29 cellular contexts compared by ENCODE assay signal in genomic region chr20:32594204-32594603, GRCh38.
"Had no signal": no experiment of that assay in that cellular context is flagged by ENCODE, and none has a peak within 500 bp of the region (broad histone marks: within the 10 kb centered on the region; RNA-seq: fewer than 3 reads in every experiment).

No MANE protein-coding gene starts in this region.

- H3K9me3 ChIP-seq: ascending aorta, esophagus muscularis mucosa, gastrocnemius medialis, heart left ventricle had no signal

- H3K36me3 Mint-ChIP-seq: activated CD4-positive, alpha-beta memory T cell treated with anti-CD3 and anti-CD28 coated beads for 36 hours; activated naive CD4-positive, alpha-beta T cell treated with anti-CD3 and anti-CD28 coated beads, Interleukin-2, amount 50 U/mL, for 72 hours; activated naive CD8-positive, alpha-beta T cell treated with anti-CD3 and anti-CD28 coated beads, Interleukin-2, amount 10 ng/mL, durations not matched to agents 7 days and 5 days; brain had no signal

- H3K4me3 Mint-ChIP-seq: activated CD4-positive, alpha-beta memory T cell treated with anti-CD3 and anti-CD28 coated beads for 36 hours; activated CD4-positive, alpha-beta T cell treated with anti-CD3 and anti-CD28 coated beads for 36 hours; activated CD4-positive, alpha-beta T cell treated with anti-CD3 and anti-CD28 coated beads, Interleukin-2, amount 10 ng/mL, durations not matched to agents 24 days and 14 days; activated CD8-positive, alpha-beta T cell treated with anti-CD3 and anti-CD28 coated beads, Interleukin-2, amount 10 ng/mL, durations not matched to agents 7 days and 5 days; activated naive CD8-positive, alpha-beta T cell treated with anti-CD3 and anti-CD28 coated beads, Interleukin-2, amount 10 ng/mL, durations not matched to agents 7 days and 5 days; activated T-cell treated with anti-CD3 and anti-CD28 coated beads, Interleukin-2, amount 50 U/mL, for 24 hours; activated T-cell treated with anti-CD3 and anti-CD28 coated beads, Interleukin-2, amount 50 U/mL, for 72 hours; brain; effector memory CD8-positive, alpha-beta T cell had no signal

- H3K4me1 ChIP-seq: ascending aorta, esophagus muscularis mucosa, foreskin keratinocyte, gastrocnemius medialis, heart left ventricle had no signal

- H3K9me3 Mint-ChIP-seq: activated CD4-positive, alpha-beta memory T cell treated with anti-CD3 and anti-CD28 coated beads for 36 hours; activated CD4-positive, alpha-beta T cell treated with anti-CD3 and anti-CD28 coated beads, Interleukin-2, amount 10 ng/mL, durations not matched to agents 24 days and 14 days; activated naive CD4-positive, alpha-beta T cell treated with anti-CD3 and anti-CD28 coated beads, Interleukin-2, amount 50 U/mL, for 72 hours; activated naive CD8-positive, alpha-beta T cell treated with anti-CD3 and anti-CD28 coated beads, Interleukin-2, amount 10 ng/mL, durations not matched to agents 7 days and 5 days; activated T-cell treated with anti-CD3 and anti-CD28 coated beads, Interleukin-2, amount 50 U/mL, for 24 hours; activated T-cell treated with anti-CD3 and anti-CD28 coated beads, Interleukin-2, amount 50 U/mL, for 72 hours; effector memory CD8-positive, alpha-beta T cell had no signal

- H3K27ac ChIP-seq: ascending aorta, esophagus muscularis mucosa, foreskin keratinocyte, gastrocnemius medialis, heart left ventricle had no signal

- H3K36me3 ChIP-seq: ascending aorta, esophagus muscularis mucosa, gastrocnemius medialis, heart left ventricle had no signal

- H3K4me1 Mint-ChIP-seq: brain had no signal

- H3K27me3 ChIP-seq: ascending aorta, esophagus muscularis mucosa, heart left ventricle had no signal

- H3K27ac Mint-ChIP-seq: activated CD4-positive, alpha-beta memory T cell treated with anti-CD3 and anti-CD28 coated beads for 36 hours; activated CD4-positive, alpha-beta T cell treated with anti-CD3 and anti-CD28 coated beads for 36 hours; activated CD4-positive, alpha-beta T cell treated with anti-CD3 and anti-CD28 coated beads, Interleukin-2, amount 10 ng/mL, durations not matched to agents 24 days and 14 days; activated CD8-positive, alpha-beta T cell treated with anti-CD3 and anti-CD28 coated beads, Interleukin-2, amount 10 ng/mL, durations not matched to agents 7 days and 5 days; activated naive CD4-positive, alpha-beta T cell treated with anti-CD3 and anti-CD28 coated beads, Interleukin-2, amount 50 U/mL, for 72 hours; activated naive CD8-positive, alpha-beta T cell treated with anti-CD3 and anti-CD28 coated beads, Interleukin-2, amount 10 ng/mL, durations not matched to agents 7 days and 5 days; activated T-cell treated with anti-CD3 and anti-CD28 coated beads, Interleukin-2, amount 50 U/mL, for 24 hours; activated T-cell treated with anti-CD3 and anti-CD28 coated beads, Interleukin-2, amount 50 U/mL, for 72 hours; brain; effector memory CD8-positive, alpha-beta T cell had no signal

- ATAC-seq: activated CD8-positive, alpha-beta T cell treated with anti-CD3 and anti-CD28 coated beads, Interleukin-2, amount 10 ng/mL, durations not matched to agents 7 days and 5 days; effector memory CD8-positive, alpha-beta T cell; foreskin keratinocyte; gastrocnemius medialis; heart left ventricle had no signal

- H3K4me3 ChIP-seq: ascending aorta, esophagus muscularis mucosa, gastrocnemius medialis, heart left ventricle had no signal

- H3K27me3 Mint-ChIP-seq: activated CD4-positive, alpha-beta memory T cell treated with anti-CD3 and anti-CD28 coated beads for 36 hours; activated CD4-positive, alpha-beta T cell treated with anti-CD3 and anti-CD28 coated beads for 36 hours; activated T-cell treated with anti-CD3 and anti-CD28 coated beads, Interleukin-2, amount 50 U/mL, for 24 hours; effector memory CD8-positive, alpha-beta T cell had no signal

- DNase-seq: activated CD4-positive, alpha-beta T cell treated with anti-CD3 and anti-CD28 coated beads for 36 hours; activated CD4-positive, alpha-beta T cell treated with anti-CD3 and anti-CD28 coated beads, Interleukin-2, amount 10 ng/mL, durations not matched to agents 24 days and 14 days; activated CD4-positive, CD25-positive, alpha-beta regulatory T cell; activated CD4-positive, CD25-positive, alpha-beta regulatory T cell treated with anti-CD3 and anti-CD28 coated beads, Interleukin-2, amount 50 U/mL, for 72 hours; activated CD8-positive, alpha-beta memory T cell treated with anti-CD3 and anti-CD28 coated beads, Interleukin-2, amount 50 U/mL, for 48 hours; activated CD8-positive, alpha-beta T cell treated with anti-CD3 and anti-CD28 coated beads, Interleukin-2, amount 10 ng/mL, durations not matched to agents 7 days and 5 days; activated effector memory CD4-positive, alpha-beta T cell treated with Interleukin-2 at 50 U/mL for 16 hours; activated gamma-delta T cell treated with Interleukin-2 at 50 U/mL for 16 hours; activated naive CD4-positive, alpha-beta T cell treated with Interleukin-2 at 50 U/mL for 16 hours; activated naive CD8-positive, alpha-beta T cell treated with anti-CD3 and anti-CD28 coated beads, Interleukin-2, amount 10 ng/mL, durations not matched to agents 7 days and 5 days; activated T-cell treated with anti-CD3 and anti-CD28 coated beads for 4 hours; activated T-cell treated with anti-CD3 and anti-CD28 coated beads, Interleukin-2, amount 50 U/mL, for 24 hours; cortex of kidney; dermis blood vessel endothelial cell; effector CD4-positive, alpha-beta T cell; effector memory CD8-positive, alpha-beta T cell; erythroblast; gastrocnemius medialis; glutamatergic neuron; heart left ventricle; T-helper 1 cell; T-helper 2 cell had no signal
